Comparison of ENCODE assay signal across 18 cellular contexts in genomic region chr17:44272321-44272951, GRCh38. TPM values are rescaled to one million over a fixed set of nuclear protein-coding genes. Genes with fewer than 3 reads are reported as not detected.
DNase-seq lines count a peak whose midpoint lies in the region; ATAC-seq and TF ChIP-seq lines count a peak whose summit lies in the region.
"Had no signal": no experiment of that assay in that cellular context is flagged by ENCODE, and none has a peak within 500 bp of the region (broad histone marks: within the 10 kb centered on the region; RNA-seq: fewer than 3 reads in every experiment).

No MANE protein-coding gene starts in this region.

- H3K27ac Mint-ChIP-seq in Caco-2 (ENCODE audit: unreplicated experiment) (no peak overlapping the region), WTC11 (no peak overlapping the region)

- H3K4me1 ChIP-seq in Panc1 (ENCODE audit: control insufficient read depth, insufficient read depth, low read length) (no peaks in the 10 kb centered on the region; the same call in none of the 2 replicates), left ventricle myocardium inferior (peaks cover 18% of the 10 kb centered on the region), upper lobe of right lung (peaks cover 4% of the 10 kb centered on the region), Caco-2 (no peaks in the 10 kb centered on the region)
- H3K4me1 ChIP-seq: Peyer's patch had no signal

- in situ Hi-C loops in Panc1 (cut with HindIII; ENCODE audit: low pct_unique_long_range_greater_than_20kb, low sequenced_read_pairs): no loop called here

- peak; percentile 22 for ATAC-seq in Right ventricle myocardium superior (ENCODE audit: poor library complexity)
- no peak for ATAC-seq in left cardiac atrium
- peak; percentile 42 for ATAC-seq in Panc1
- peak; percentile 63 for ATAC-seq in upper lobe of right lung
- ATAC-seq in WTC11: no peak

- CTCF ChIA-PET in Panc1 (lab: Charles Lee) (no interaction called here), Caco-2 (lab: Charles Lee) (no interaction called here), WTC11 (lab: Charles Lee) (interaction anchor here (1.1 to 2.0 kb wide), 2 partner anchors 58 to 82 kb away, joined by 3 to 8 read pairs; no protein-coding TSS in a partner anchor)

- H3K9me3 ChIP-seq in Panc1 (ENCODE audit: control insufficient read depth, insufficient read depth, low read depth, low read length): no peaks in the 10 kb centered on the region
- H3K9me3 ChIP-seq in left ventricle myocardium inferior (replicated peaks): no peaks in the 10 kb centered on the region
- H3K9me3 ChIP-seq in upper lobe of right lung: no peaks in the 10 kb centered on the region
- H3K9me3 ChIP-seq in Caco-2: no peaks in the 10 kb centered on the region
- H3K9me3 ChIP-seq: MG63, Peyer's patch had no signal

- H3K27me3 ChIP-seq in Panc1 (ENCODE audit: control insufficient read depth, insufficient read depth, low read length) (no peaks in the 10 kb centered on the region), left ventricle myocardium inferior (ENCODE audit: low read depth) (no peaks in the 10 kb centered on the region), upper lobe of right lung (no peaks in the 10 kb centered on the region), Caco-2 (replicated peaks; ENCODE audit: control insufficient read depth, insufficient read depth, low read length) (no peaks in the 10 kb centered on the region)
- H3K27me3 ChIP-seq: MG63, Peyer's patch had no signal

- no peak overlapping the region for H3K27ac ChIP-seq in Panc1 (ENCODE audit: low read length)
- peak overlapping the region; percentile 32 for H3K27ac ChIP-seq in left ventricle myocardium inferior (replicated peaks)
- no peak overlapping the region for H3K27ac ChIP-seq in upper lobe of right lung
- no peak overlapping the region for H3K27ac ChIP-seq in caudate nucleus (ENCODE audit: low read depth, low read length)
- H3K27ac ChIP-seq: KMS-11, Peyer's patch had no signal

- no peaks in the 10 kb centered on the region for H3K9me3 Mint-ChIP-seq in Caco-2 (ENCODE audit: unreplicated experiment)
- no peaks in the 10 kb centered on the region for H3K9me3 Mint-ChIP-seq in WTC11

- H3K36me3 ChIP-seq in Panc1 (ENCODE audit: control insufficient read depth, insufficient read depth, low read length) (no peaks in the 10 kb centered on the region), left ventricle myocardium inferior (no peaks in the 10 kb centered on the region), upper lobe of right lung (no peaks in the 10 kb centered on the region), Caco-2 (ENCODE audit: control insufficient read depth, insufficient read depth, low read length) (no peaks in the 10 kb centered on the region)
- H3K36me3 ChIP-seq: MG63, Peyer's patch had no signal

- H3K4me1 Mint-ChIP-seq in Caco-2 (ENCODE audit: low read depth, unreplicated experiment) (peaks cover 7% of the 10 kb centered on the region), WTC11 (peaks cover 17% of the 10 kb centered on the region)

- H3K36me3 Mint-ChIP-seq in Caco-2 (ENCODE audit: insufficient read depth, unreplicated experiment) (no peaks in the 10 kb centered on the region), WTC11 (no peaks in the 10 kb centered on the region)
- H3K36me3 Mint-ChIP-seq: CD14-positive monocyte had no signal

- H3K27me3 Mint-ChIP-seq in Caco-2 (ENCODE audit: insufficient read depth, unreplicated experiment): no peaks in the 10 kb centered on the region
- H3K27me3 Mint-ChIP-seq in WTC11 (ENCODE audit: low read depth): no peaks in the 10 kb centered on the region; the same call in 1 of the 2 replicates

- intact Hi-C loops in Right ventricle myocardium superior (cut with DNase I): no loop called here
- intact Hi-C loops in left cardiac atrium (cut with DNase I): no loop called here
- intact Hi-C loops in Panc1 (cut with micrococcal nuclease; ENCODE audit: unreplicated experiment): no loop called here
- intact Hi-C loops in left ventricle myocardium inferior (cut with micrococcal nuclease): no loop called here
- intact Hi-C loops in upper lobe of right lung (cut with DNase I): no loop called here
- intact Hi-C loops in Caco-2 (cut with micrococcal nuclease; ENCODE audit: unreplicated experiment): no loop called here

- no peak overlapping the region for H3K4me3 ChIP-seq in Panc1 (ENCODE audit: low read depth in 2 of 2, low read length in 2 of 2)
- no peak overlapping the region for H3K4me3 ChIP-seq in left ventricle myocardium inferior
- H3K4me3 ChIP-seq in upper lobe of right lung: no peak overlapping the region
- H3K4me3 ChIP-seq in Caco-2 (ENCODE audit: low read depth, low read length): no peak overlapping the region
- H3K4me3 ChIP-seq: MG63, Peyer's patch had no signal

- DNase-seq in Right ventricle myocardium superior (no peak), left cardiac atrium (no peak), Panc1 (ENCODE audit: low read depth, low spot score) (no peak), left ventricle myocardium inferior (no peak), upper lobe of right lung (no peak), Caco-2 (no peak), caudate nucleus (lab: John Stamatoyannopoulos, UW) (no peak), WTC11 (ENCODE audit: low spot score) (no peak)
- DNase-seq: MG63, NCI-H1105, NCI-H187 treated with DMSO at 0.1 percent for 48 hours, NCI-H446, NCI-H82, Peyer's patch, SIG-M5 had no signal

- POLR2A ChIA-PET in Panc1 (lab: Charles Lee) (no interaction called here), Caco-2 (lab: Charles Lee) (interaction anchor here (1.2 kb wide), 1 partner anchor 51 kb away, joined by 3 read pairs; no protein-coding TSS in a partner anchor), WTC11 (lab: Charles Lee) (no interaction called here)

- BruUV-seq in Panc1 (replicated peaks; lab: Mats Ljungman, UMichigan) (no TSS peak), Caco-2 (replicated peaks; lab: Mats Ljungman, UMichigan) (no TSS peak)

- TF ChIP-seq CTCF in Panc1 (IDR thresholded peaks at IDR 0.05) (no peak), left ventricle myocardium inferior (IDR thresholded peaks at IDR 0.05; ENCODE audit: borderline replicate concordance) (no peak), upper lobe of right lung (IDR thresholded peaks at IDR 0.05) (no peak), Caco-2 (IDR thresholded peaks at IDR 0.05; ENCODE audit: insufficient read depth in 1 of 2, low read depth in 1 of 2, low read length in 1 of 2, severe bottlenecking in 1 of 2, unreplicated experiment in 1 of 2) (no peak), WTC11 (IDR thresholded peaks at IDR 0.05) (no peak)

- H3K4me3 Mint-ChIP-seq in Caco-2 (ENCODE audit: unreplicated experiment) (no peak overlapping the region), WTC11 (no peak overlapping the region)
- H3K4me3 Mint-ChIP-seq: CD14-positive monocyte had no signal

TF ChIP-seq in WTC11, 78 proteins besides CTCF, POLR2A, EP300 and RAD21:
- TF ChIP-seq MLX (CRISPR knock-in tag; IDR thresholded peaks at IDR 0.05) (no peak), MYBL2 (CRISPR knock-in tag; IDR thresholded peaks at IDR 0.05) (no peak)
TF ChIP-seq in WTC11: peak in this region for 0.

RNA-seq across cellular contexts. Expression of gene SLC4A1, which starts 4.5 kb away (rescaled TPM):
- total RNA-seq in Right ventricle myocardium superior (0.30 TPM), left cardiac atrium (under 1 TPM in 1 of 2 donors, not detected in 1; 0.63 TPM), Panc1 (2021; ENCODE audit: unreplicated experiment) (not detected), left ventricle myocardium inferior (not detected), upper lobe of right lung (0.43 TPM), Caco-2 (2022) (not detected in 2 replicates), WTC11 (2021) (0.05 to 0.14 TPM in 2 of 3 replicates, not detected in the other)
- polyA plus RNA-seq in Panc1 (2012; ENCODE audit: insufficient read length): not detected
- total RNA-seq: A172, Peyer's patch had no signal

RNA-seq across cellular contexts. Expression of gene RUNDC3A, which starts 36.0 kb away (rescaled TPM):
- 0.22 TPM for total RNA-seq in Right ventricle myocardium superior
- total RNA-seq in left cardiac atrium: 1 to 10 TPM in 1 of 2 donors, under 1 TPM in 1; 0.85 to 1.0 TPM
- 3.6 TPM for total RNA-seq in Panc1 (2021; ENCODE audit: unreplicated experiment)
- polyA plus RNA-seq in Panc1 (2012; ENCODE audit: insufficient read length): 4.4 TPM
- 0.41 TPM for total RNA-seq in left ventricle myocardium inferior
- total RNA-seq in upper lobe of right lung: 0.32 TPM
- 0.34 and 0.53 TPM in 2 replicates for total RNA-seq in Caco-2 (2022)
- 5.1 to 6.5 TPM (median 5.2 TPM) in 3 replicates for total RNA-seq in WTC11 (2021)
- total RNA-seq: A172 had no signal

RNA-seq across cellular contexts. Expression of gene SLC25A39, which starts 52.2 kb away (rescaled TPM):
- 45.0 TPM for total RNA-seq in Right ventricle myocardium superior
- total RNA-seq in left cardiac atrium: 10 to 100 TPM; 60.9 to 62.5 TPM
- total RNA-seq in Panc1 (2021; ENCODE audit: unreplicated experiment): 138 TPM
- polyA plus RNA-seq in Panc1 (2012; ENCODE audit: insufficient read length): 178 TPM
- total RNA-seq in left ventricle myocardium inferior: 46.7 TPM
- 76.8 TPM for total RNA-seq in upper lobe of right lung
- total RNA-seq in Caco-2 (2022): 155 and 172 TPM in 2 replicates
- total RNA-seq in WTC11 (2021): 254 to 271 TPM (median 268 TPM) in 3 replicates

RNA-seq across cellular contexts. Expression of gene UBTF, which starts 53.0 kb away (rescaled TPM):
- 52.7 TPM for total RNA-seq in Right ventricle myocardium superior
- 10 to 100 TPM; 35.5 to 48.2 TPM for total RNA-seq in left cardiac atrium
- total RNA-seq in Panc1 (2021; ENCODE audit: unreplicated experiment): 116 TPM
- polyA plus RNA-seq in Panc1 (2012; ENCODE audit: insufficient read length): 100.0 TPM
- 53.9 TPM for total RNA-seq in left ventricle myocardium inferior
- 62.6 TPM for total RNA-seq in upper lobe of right lung
- 66.0 and 74.3 TPM in 2 replicates for total RNA-seq in Caco-2 (2022)
- 69.5 to 77.1 TPM (median 75.9 TPM) in 3 replicates for total RNA-seq in WTC11 (2021)

Comparison
In these comparisons a context has a peak if more than half of its experiments do, and no peak if none do; other contexts are left out.
1. ATAC-seq: peak in Right ventricle myocardium superior (single experiment), Panc1 (single experiment) and upper lobe of right lung (single experiment); none in left cardiac atrium (0 of 2) and WTC11 (single experiment).